ENCODE assay signal across 8 cellular contexts in genomic region chr7:72954563-72955198, GRCh38. TPM values are rescaled to one million over a fixed set of nuclear protein-coding genes. Genes with fewer than 3 reads are reported as not detected.
DNase-seq lines count a peak whose midpoint lies in the region; ATAC-seq, FAIRE-seq and TF ChIP-seq lines count a peak whose summit lies in the region.
"Not testable (repeated sequence)": the region's sequence is repeated elsewhere in the genome, so short reads cannot be mapped to it uniquely, and the experiment has no call there.

No MANE protein-coding gene starts in this region.

- TF ChIP-seq RAD21 in GM12878 (IDR thresholded peaks at IDR 0.05; ENCODE audit: insufficient read depth, low read depth, low read length): not testable (repeated sequence)

- H3K23me2 ChIP-seq in H9 (ENCODE audit: insufficient read length, low read depth, low read length, poor library complexity, severe bottlenecking): not testable (repeated sequence)

- not testable (repeated sequence) for H3K27me3 ChIP-seq in A673 (replicated peaks; ENCODE audit: insufficient read depth, low read depth, low read length, poor library complexity); H9 (ENCODE audit: insufficient read depth, low read length); SU-DHL-6 (ENCODE audit: low read length); GM12878 (replicated peaks in 1 of 2; ENCODE audit: control insufficient read depth in 2 of 2, insufficient read depth in 2 of 2, low read length in 1 of 2); heart right ventricle; ovary

- not testable (repeated sequence) for H4K91ac ChIP-seq in H9 (ENCODE audit: insufficient read length, low read depth, low read length)

- peak; percentile 89 for ATAC-seq in GM18907 (IDR thresholded peaks at IDR 0.05; ENCODE audit: unreplicated experiment)
- peak; percentile 87 for ATAC-seq in HG03196 (IDR thresholded peaks at IDR 0.05; ENCODE audit: unreplicated experiment)
- ATAC-seq in GM12878: peak; percentile 94
- ATAC-seq in heart right ventricle: peak; percentile 94 to 98 (median 96)

- H2BK5ac ChIP-seq in H9 (ENCODE audit: insufficient read length, low read length): not testable (repeated sequence)

- H3T11ph ChIP-seq in H9 (ENCODE audit: low read length): not testable (repeated sequence)

- not testable (repeated sequence) for H2BK15ac ChIP-seq in H9 (ENCODE audit: low read depth, low read length)

- not testable (repeated sequence) for H3K27ac ChIP-seq in A673 (ENCODE audit: low read depth, low read length, poor library complexity, severe bottlenecking); H9 (ENCODE audit: insufficient read length, low read depth, low read length); SU-DHL-6 (ENCODE audit: low read depth, low read length); GM12878 (ENCODE audit: control insufficient read depth, insufficient read depth); heart right ventricle; ovary

- not testable (repeated sequence) for H3F3A ChIP-seq in SU-DHL-6 (ENCODE audit: insufficient read depth)

- not testable (repeated sequence) for TF ChIP-seq POLR2A in GM12878 (IDR thresholded peaks at IDR 0.05; ENCODE audit: low read depth, low read length); ovary (IDR thresholded peaks at IDR 0.05)

- peak overlapping the region; percentile 42 to 76; a peak in 3 of 5 replicates for H3K4me3 Mint-ChIP-seq in H9

- not testable (repeated sequence) for H3K9me2 ChIP-seq in SU-DHL-6 (replicated peaks; ENCODE audit: insufficient read depth, low read length)

- not testable (repeated sequence) for BruUV-seq in A673 (replicated peaks; lab: Mats Ljungman, UMichigan); GM12878 (replicated peaks; lab: Mats Ljungman, UMichigan)

- not testable (repeated sequence) for H3K27ac Mint-ChIP-seq in H9

- H2AK5ac ChIP-seq in H9 (ENCODE audit: insufficient read length, low read length): not testable (repeated sequence)

- not testable (repeated sequence) for H3K14ac ChIP-seq in H9 (ENCODE audit: insufficient read depth, low read length)

- H3K4me1 ChIP-seq in A673 (ENCODE audit: insufficient read depth, low read length, poor library complexity, severe bottlenecking); H9 (ENCODE audit: insufficient read depth, low read length); GM12878 (ENCODE audit: control insufficient read depth, insufficient read depth, low read length); heart right ventricle; ovary (ENCODE audit: insufficient read depth): not testable (repeated sequence)

- in situ Hi-C loops in GM12878 (cut with MboI): not testable (repeated sequence)

- not testable (repeated sequence) for H2AFZ ChIP-seq in H9 (ENCODE audit: low read length); SU-DHL-6 (ENCODE audit: low read depth, low read length, severe bottlenecking); GM12878 (ENCODE audit: control insufficient read depth, low read depth, low read length)

- not testable (repeated sequence) for H4K8ac ChIP-seq in H9 (replicated peaks; ENCODE audit: insufficient read length, low read depth, low read length)

- H3K4ac ChIP-seq in H9 (ENCODE audit: low read depth, low read length): not testable (repeated sequence)

- POLR2A ChIA-PET in A673 (lab: Charles Lee; ENCODE audit: low non-redundant PET); GM12878 (lab: Charles Lee): not testable (repeated sequence)

- not testable (repeated sequence) for H3K36me3 Mint-ChIP-seq in H9 (ENCODE audit: insufficient read depth in 1 of 3, low read depth in 3 of 3)

- SMC1A ChIA-PET in GM12878 (lab: Charles Lee; ENCODE audit: uncharacterized antibody, unreplicated experiment): not testable (repeated sequence)

- H3K18ac ChIP-seq in H9 (ENCODE audit: insufficient read length, low read depth, low read length): not testable (repeated sequence)

- H3K4me3 ChIP-seq in A673 (ENCODE audit: low read depth, low read length, poor library complexity, severe bottlenecking) (peak overlapping the region; percentile 31), heart right ventricle (peak overlapping the region in 9 of 10 donors; percentile 28 to 51 (median 49)), ovary (peak overlapping the region; percentile 28)
- H3K4me3 ChIP-seq in SU-DHL-6 (ENCODE audit: insufficient read depth, low read length, poor library complexity, severe bottlenecking); GM12878: not testable (repeated sequence)

- not testable (repeated sequence) for H3K4me1 Mint-ChIP-seq in H9

- H3K56ac ChIP-seq in H9 (ENCODE audit: insufficient read length, low read depth, low read length): not testable (repeated sequence)

- peak; percentile 49 for FAIRE-seq in GM12878 (lab: Jason Lieb, UNC)

- H3K4me2 ChIP-seq in H9 (ENCODE audit: insufficient read depth, insufficient read length, low read length); GM12878 (ENCODE audit: control insufficient read depth, insufficient read depth): not testable (repeated sequence)
- H3K4me2 ChIP-seq in SU-DHL-6 (ENCODE audit: low read depth, low read length, poor library complexity, severe bottlenecking): peak overlapping the region; percentile 34

- not testable (repeated sequence) for H3K36me3 ChIP-seq in A673 (ENCODE audit: insufficient read depth, low read length, poor library complexity, severe bottlenecking); SU-DHL-6 (ENCODE audit: low read length); GM12878 (ENCODE audit: control insufficient read depth in 2 of 2, insufficient read depth in 2 of 2, low read length in 1 of 2); heart right ventricle; ovary

- not testable (repeated sequence) for H2BK20ac ChIP-seq in H9 (ENCODE audit: low read depth, low read length, poor library complexity, severe bottlenecking)

- CTCF ChIA-PET in A673 (lab: Charles Lee): interaction anchor here (0.7 kb wide), 1 partner anchor 1320 kb away, joined by 3 read pairs; no protein-coding TSS in a partner anchor
- CTCF ChIA-PET in GM12878 (lab: Yijun Ruan, JAX): not testable (repeated sequence)

- DNase-seq in A673 (ENCODE audit: low spot score); H9; GM12878 (ENCODE audit: low read depth, low spot score); heart right ventricle: not testable (repeated sequence)
- DNase-seq in ovary: peak in 2 of 5 donors; percentile 27 to 44

- not testable (repeated sequence) for H2BK120ac ChIP-seq in H9 (ENCODE audit: low read depth, low read length, poor library complexity, severe bottlenecking)

- not testable (repeated sequence) for H4K20me1 ChIP-seq in H9 (ENCODE audit: control insufficient read depth, insufficient read depth, insufficient read length); SU-DHL-6 (ENCODE audit: low read depth, low read length); GM12878 (ENCODE audit: control insufficient read depth, insufficient read depth)

- not testable (repeated sequence) for H3K79me1 ChIP-seq in H9 (ENCODE audit: insufficient read depth, low read depth, low read length, poor library complexity, severe bottlenecking)

- not testable (repeated sequence) for H3K9me3 ChIP-seq in A673 (ENCODE audit: low read depth, low read length, poor library complexity, severe bottlenecking); H9 (ENCODE audit: control insufficient read depth, low read depth, low read length); SU-DHL-6 (ENCODE audit: insufficient read depth, low read length); GM12878 (replicated peaks; ENCODE audit: control insufficient read depth, insufficient read depth, low read length); heart right ventricle; ovary

- TF ChIP-seq EP300 in GM12878 (IDR thresholded peaks at IDR 0.05; ENCODE audit: borderline replicate concordance in 1 of 2, control insufficient read depth in 1 of 2, low read depth in 2 of 2, low read length in 2 of 2); ovary (IDR thresholded peaks at IDR 0.05): not testable (repeated sequence)

- not testable (repeated sequence) for H3K79me2 ChIP-seq in H9 (ENCODE audit: insufficient read depth, low read length); SU-DHL-6 (ENCODE audit: insufficient read depth, low read length); GM12878 (ENCODE audit: control insufficient read depth, insufficient read depth, low read length)

- intact Hi-C loops in A673 (cut with micrococcal nuclease; ENCODE audit: unreplicated experiment); GM12878 (cut with micrococcal nuclease; ENCODE audit: unreplicated experiment); heart right ventricle (cut with DNase I); ovary (cut with DNase I): not testable (repeated sequence)

- H3K23ac ChIP-seq in H9 (ENCODE audit: insufficient read length, low read depth, low read length): not testable (repeated sequence)

- not testable (repeated sequence) for H3K27me3 Mint-ChIP-seq in H9 (ENCODE audit: low read depth)

- H4K5ac ChIP-seq in H9 (ENCODE audit: insufficient read length, low read depth, low read length): not testable (repeated sequence)

- WGBS in H9 (ENCODE audit: extremely low coverage, insufficient read length, low lambda C conversion rate): no CpG with 5 or more reads among the region's 45 CpGs
- 0% methylated on average over 2 of the region's 45 CpGs for WGBS in GM12878 (ENCODE audit: insufficient coverage, insufficient replicate concordance, low lambda C conversion rate, missing lambda C conversion rate)
- WGBS in heart right ventricle, 2 donors: 0 to 20% methylated on average over 9 to 17 of the region's 45 CpGs
- 22 to 33% (median 25%) methylated on average over 4 to 15 of the region's 45 CpGs for WGBS in ovary, 3 donors

- RAD21 ChIA-PET in GM12878 (lab: Charles Lee; ENCODE audit: unreplicated experiment): not testable (repeated sequence)

- not testable (repeated sequence) for H3K9me3 Mint-ChIP-seq in H9

- H2BK12ac ChIP-seq in H9 (ENCODE audit: insufficient read length, low read depth, low read length): not testable (repeated sequence)

- TF ChIP-seq CTCF in A673 (conservative IDR thresholded peaks at IDR 0.05; ENCODE audit: low read depth, low read length); H9 (conservative IDR thresholded peaks at IDR 0.05); SU-DHL-6 (IDR thresholded peaks at IDR 0.05; ENCODE audit: insufficient read depth, low read length, poor library complexity, severe bottlenecking); GM12878 (IDR thresholded peaks at IDR 0.05 in 2 of 3, conservative IDR thresholded peaks at IDR 0.05 in 1 of 3; ENCODE audit: control insufficient read depth in 2 of 3, extremely low read depth in 1 of 3, insufficient read depth in 1 of 3, low read depth in 3 of 3, low read length in 3 of 3); heart right ventricle (IDR thresholded peaks at IDR 0.05); ovary (IDR thresholded peaks at IDR 0.05): not testable (repeated sequence)

- not testable (repeated sequence) for H3K9ac ChIP-seq in H9 (ENCODE audit: extremely low read depth, insufficient read length, low read length); SU-DHL-6 (ENCODE audit: low read length); GM12878 (ENCODE audit: control insufficient read depth, insufficient read depth, low read length)

RNA-seq across cellular contexts. Expression of gene TRIM74, which starts 14.6 kb away (rescaled TPM):
- total RNA-seq in A673 (2021): 0.31 TPM in 1 of 2 replicates, not detected in the other
- 0.26 TPM in 1 of 2 replicates, not detected in the other for total RNA-seq in H9 (2021)
- 0.93 and 2.3 TPM in 2 replicates for total RNA-seq in GM12878 (2013; cell fraction: nucleolus; rRNA removed)
- total RNA-seq in GM12878 (2014; rRNA removed): 0.11 TPM in 1 of 2 replicates, not detected in the other
- not detected in 2 replicates for total RNA-seq in GM12878 (2014; rRNA removed; fragmentation: Illumina TruSeq; extraction: Trizol)
- total RNA-seq in GM12878 (2021): 0.31 TPM in 1 of 2 replicates, not detected in the other
- not detected for polyA plus RNA-seq in GM12878 (2011; ENCODE audit: low read depth)
- polyA plus RNA-seq in GM12878 (2011; rRNA removed): 0.10 and 0.24 TPM in 2 replicates
- not detected in 2 replicates for polyA plus RNA-seq in GM12878 (2011; cell fraction: cytosol; rRNA removed)
- 0.79 and 0.88 TPM in 2 replicates for polyA plus RNA-seq in GM12878 (2011; cell fraction: nucleus; rRNA removed)
- polyA plus RNA-seq in GM12878 (2012): 0.37 TPM in 1 of 2 replicates, not detected in the other
- not detected in 2 replicates for polyA plus RNA-seq in GM12878 (2014; fragmentation: Illumina TruSeq; extraction: Trizol)
- not detected for polyA plus RNA-seq in GM12878 (2014; fragmentation: Nextera tagmentation; extraction: Ambion mirVana)
- 0.19 TPM in 1 of 2 replicates, not detected in the other for polyA plus RNA-seq in GM12878 (2014; rRNA removed)
- under 1 TPM; 0.11 to 0.48 TPM for polyA plus RNA-seq in GM12878 (2016; fragmentation: Nextera tagmentation; extraction: Ambion mirVana)
- polyA minus RNA-seq in GM12878 (2011; rRNA and poly(A)+ RNA removed): not detected in 2 replicates
- polyA minus RNA-seq in GM12878 (2011; cell fraction: cytosol; rRNA and poly(A)+ RNA removed): not detected in 2 replicates
- not detected in 2 replicates for polyA minus RNA-seq in GM12878 (2011; cell fraction: nucleus; rRNA and poly(A)+ RNA removed)
- under 1 TPM in 5 of 10 donors, not detected in 5; 0.24 to 0.72 (median 0.42) TPM for total RNA-seq in heart right ventricle
- under 1 TPM in 1 of 2 donors, not detected in 1; 0.14 TPM for polyA plus RNA-seq in heart right ventricle
- 1 to 10 TPM in 1 of 7 donors, under 1 TPM in 6; 0.23 to 1.2 (median 0.60) TPM for total RNA-seq in ovary
- under 1 TPM in 1 of 2 donors, not detected in 1; 0.63 TPM for polyA plus RNA-seq in ovary

RNA-seq across cellular contexts. Expression of gene POM121, which starts 29.8 kb away (rescaled TPM):
- total RNA-seq in A673 (2021) (54.6 and 56.6 TPM in 2 replicates), H9 (2021) (79.0 and 80.2 TPM in 2 replicates), GM12878 (2014; rRNA removed) (5.7 and 7.8 TPM in 2 replicates), GM12878 (2014; rRNA removed; fragmentation: Illumina TruSeq; extraction: Trizol) (6.2 and 6.9 TPM in 2 replicates), GM12878 (2021) (62.7 and 65.7 TPM in 2 replicates), heart right ventricle (10 to 100 TPM; 15.1 to 23.5 (median 18.3) TPM), ovary (10 to 100 TPM; 10.3 to 41.4 (median 34.4) TPM)
- total RNA-seq in GM12878 (2013; cell fraction: nucleolus; rRNA removed): 38.7 and 41.9 TPM in 2 replicates
- 16.1 TPM for polyA plus RNA-seq in GM12878 (2011; ENCODE audit: low read depth)
- polyA plus RNA-seq in GM12878 (2011; rRNA removed) (4.4 and 6.0 TPM in 2 replicates), GM12878 (2014; fragmentation: Illumina TruSeq; extraction: Trizol) (26.0 and 39.7 TPM in 2 replicates), GM12878 (2014; fragmentation: Nextera tagmentation; extraction: Ambion mirVana) (1 to 10 TPM; 2.4 to 3.7 TPM), GM12878 (2014; rRNA removed) (20.4 and 26.7 TPM in 2 replicates), GM12878 (2016; fragmentation: Nextera tagmentation; extraction: Ambion mirVana) (10 to 100 TPM; 24.7 to 26.4 TPM), heart right ventricle (10 to 100 TPM in 1 of 2 donors, 1 to 10 TPM in 1; 8.1 to 13.5 TPM), ovary (10 to 100 TPM; 16.0 to 23.5 TPM)
- polyA plus RNA-seq in GM12878 (2011; cell fraction: cytosol; rRNA removed): 7.5 and 12.9 TPM in 2 replicates
- polyA plus RNA-seq in GM12878 (2011; cell fraction: nucleus; rRNA removed): 21.7 and 27.5 TPM in 2 replicates
- polyA plus RNA-seq in GM12878 (2012): 32.9 and 36.4 TPM in 2 replicates
- polyA minus RNA-seq in GM12878 (2011; rRNA and poly(A)+ RNA removed): 12.1 and 14.0 TPM in 2 replicates
- 15.1 and 16.6 TPM in 2 replicates for polyA minus RNA-seq in GM12878 (2011; cell fraction: cytosol; rRNA and poly(A)+ RNA removed)
- 7.9 and 12.6 TPM in 2 replicates for polyA minus RNA-seq in GM12878 (2011; cell fraction: nucleus; rRNA and poly(A)+ RNA removed)
